In the genomic region with DNA sequence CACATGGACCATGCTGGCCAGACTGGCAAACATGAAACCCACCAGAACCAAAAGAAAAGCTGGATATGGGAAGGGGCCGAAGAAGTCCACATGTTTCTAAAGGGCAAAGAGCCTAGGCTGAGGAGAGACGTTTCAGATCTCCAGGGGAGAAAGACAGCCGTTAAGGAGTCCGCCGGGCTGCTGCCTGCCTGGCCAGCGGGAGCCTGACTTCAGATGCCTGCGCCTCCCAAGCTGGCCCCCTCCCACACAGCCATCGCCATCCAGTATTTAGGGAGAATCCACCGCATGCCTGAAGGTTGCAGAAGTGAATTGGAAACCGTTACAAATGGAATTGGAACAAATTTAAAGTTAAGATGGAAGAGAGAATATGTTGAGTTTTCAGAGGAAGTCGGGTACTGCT, we compare ENCODE assay signal across 1 cellular context.
TF ChIP-seq lines count a peak whose summit lies in the region.

No MANE protein-coding gene starts in this region.

TF ChIP-seq in K562, 482 proteins besides CTCF, POLR2A, EP300 and RAD21 (continued from another document):
- TF ChIP-seq, protein P1, sequence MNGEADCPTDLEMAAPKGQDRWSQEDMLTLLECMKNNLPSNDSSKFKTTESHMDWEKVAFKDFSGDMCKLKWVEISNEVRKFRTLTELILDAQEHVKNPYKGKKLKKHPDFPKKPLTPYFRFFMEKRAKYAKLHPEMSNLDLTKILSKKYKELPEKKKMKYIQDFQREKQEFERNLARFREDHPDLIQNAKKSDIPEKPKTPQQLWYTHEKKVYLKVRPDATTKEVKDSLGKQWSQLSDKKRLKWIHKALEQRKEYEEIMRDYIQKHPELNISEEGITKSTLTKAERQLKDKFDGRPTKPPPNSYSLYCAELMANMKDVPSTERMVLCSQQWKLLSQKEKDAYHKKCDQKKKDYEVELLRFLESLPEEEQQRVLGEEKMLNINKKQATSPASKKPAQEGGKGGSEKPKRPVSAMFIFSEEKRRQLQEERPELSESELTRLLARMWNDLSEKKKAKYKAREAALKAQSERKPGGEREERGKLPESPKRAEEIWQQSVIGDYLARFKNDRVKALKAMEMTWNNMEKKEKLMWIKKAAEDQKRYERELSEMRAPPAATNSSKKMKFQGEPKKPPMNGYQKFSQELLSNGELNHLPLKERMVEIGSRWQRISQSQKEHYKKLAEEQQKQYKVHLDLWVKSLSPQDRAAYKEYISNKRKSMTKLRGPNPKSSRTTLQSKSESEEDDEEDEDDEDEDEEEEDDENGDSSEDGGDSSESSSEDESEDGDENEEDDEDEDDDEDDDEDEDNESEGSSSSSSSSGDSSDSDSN (IDR thresholded peaks at IDR 0.05; ENCODE audit: borderline replicate concordance in 1 of 2, low read depth in 2 of 2, low read length in 2 of 2), result no peak
- TF ChIP-seq TEAD4 (IDR thresholded peaks at IDR 0.05; ENCODE audit: low read length) (no peak), TEAD4 (CRISPR knock-in tag; IDR thresholded peaks at IDR 0.05; ENCODE audit: borderline replicate concordance) (no peak), NEUROD1 (IDR thresholded peaks at IDR 0.05; ENCODE audit: borderline replicate concordance, low read depth, low read length, partially characterized antibody) (no peak), ZNF431 (CRISPR knock-in tag; IDR thresholded peaks at IDR 0.05) (no peak), MAX (CRISPR knock-in tag; IDR thresholded peaks at IDR 0.05) (no peak), ZNF174 (CRISPR knock-in tag; IDR thresholded peaks at IDR 0.05) (no peak), GATAD2A (IDR thresholded peaks at IDR 0.05) (no peak)
- TF ChIP-seq, protein P2, sequence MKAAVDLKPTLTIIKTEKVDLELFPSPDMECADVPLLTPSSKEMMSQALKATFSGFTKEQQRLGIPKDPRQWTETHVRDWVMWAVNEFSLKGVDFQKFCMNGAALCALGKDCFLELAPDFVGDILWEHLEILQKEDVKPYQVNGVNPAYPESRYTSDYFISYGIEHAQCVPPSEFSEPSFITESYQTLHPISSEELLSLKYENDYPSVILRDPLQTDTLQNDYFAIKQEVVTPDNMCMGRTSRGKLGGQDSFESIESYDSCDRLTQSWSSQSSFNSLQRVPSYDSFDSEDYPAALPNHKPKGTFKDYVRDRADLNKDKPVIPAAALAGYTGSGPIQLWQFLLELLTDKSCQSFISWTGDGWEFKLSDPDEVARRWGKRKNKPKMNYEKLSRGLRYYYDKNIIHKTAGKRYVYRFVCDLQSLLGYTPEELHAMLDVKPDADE (conservative IDR thresholded peaks at IDR 0.05; ENCODE audit: control insufficient read depth, low read depth, low read length), result no peak
- TF ChIP-seq, protein P3, sequence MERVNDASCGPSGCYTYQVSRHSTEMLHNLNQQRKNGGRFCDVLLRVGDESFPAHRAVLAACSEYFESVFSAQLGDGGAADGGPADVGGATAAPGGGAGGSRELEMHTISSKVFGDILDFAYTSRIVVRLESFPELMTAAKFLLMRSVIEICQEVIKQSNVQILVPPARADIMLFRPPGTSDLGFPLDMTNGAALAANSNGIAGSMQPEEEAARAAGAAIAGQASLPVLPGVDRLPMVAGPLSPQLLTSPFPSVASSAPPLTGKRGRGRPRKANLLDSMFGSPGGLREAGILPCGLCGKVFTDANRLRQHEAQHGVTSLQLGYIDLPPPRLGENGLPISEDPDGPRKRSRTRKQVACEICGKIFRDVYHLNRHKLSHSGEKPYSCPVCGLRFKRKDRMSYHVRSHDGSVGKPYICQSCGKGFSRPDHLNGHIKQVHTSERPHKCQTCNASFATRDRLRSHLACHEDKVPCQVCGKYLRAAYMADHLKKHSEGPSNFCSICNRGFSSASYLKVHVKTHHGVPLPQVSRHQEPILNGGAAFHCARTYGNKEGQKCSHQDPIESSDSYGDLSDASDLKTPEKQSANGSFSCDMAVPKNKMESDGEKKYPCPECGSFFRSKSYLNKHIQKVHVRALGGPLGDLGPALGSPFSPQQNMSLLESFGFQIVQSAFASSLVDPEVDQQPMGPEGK (CRISPR knock-in tag; IDR thresholded peaks at IDR 0.05; ENCODE audit: borderline replicate concordance), result no peak
TF ChIP-seq in K562: peak in this region for 0.
